Comparison of ENCODE assay signal across 9 cellular contexts in the genomic region with DNA sequence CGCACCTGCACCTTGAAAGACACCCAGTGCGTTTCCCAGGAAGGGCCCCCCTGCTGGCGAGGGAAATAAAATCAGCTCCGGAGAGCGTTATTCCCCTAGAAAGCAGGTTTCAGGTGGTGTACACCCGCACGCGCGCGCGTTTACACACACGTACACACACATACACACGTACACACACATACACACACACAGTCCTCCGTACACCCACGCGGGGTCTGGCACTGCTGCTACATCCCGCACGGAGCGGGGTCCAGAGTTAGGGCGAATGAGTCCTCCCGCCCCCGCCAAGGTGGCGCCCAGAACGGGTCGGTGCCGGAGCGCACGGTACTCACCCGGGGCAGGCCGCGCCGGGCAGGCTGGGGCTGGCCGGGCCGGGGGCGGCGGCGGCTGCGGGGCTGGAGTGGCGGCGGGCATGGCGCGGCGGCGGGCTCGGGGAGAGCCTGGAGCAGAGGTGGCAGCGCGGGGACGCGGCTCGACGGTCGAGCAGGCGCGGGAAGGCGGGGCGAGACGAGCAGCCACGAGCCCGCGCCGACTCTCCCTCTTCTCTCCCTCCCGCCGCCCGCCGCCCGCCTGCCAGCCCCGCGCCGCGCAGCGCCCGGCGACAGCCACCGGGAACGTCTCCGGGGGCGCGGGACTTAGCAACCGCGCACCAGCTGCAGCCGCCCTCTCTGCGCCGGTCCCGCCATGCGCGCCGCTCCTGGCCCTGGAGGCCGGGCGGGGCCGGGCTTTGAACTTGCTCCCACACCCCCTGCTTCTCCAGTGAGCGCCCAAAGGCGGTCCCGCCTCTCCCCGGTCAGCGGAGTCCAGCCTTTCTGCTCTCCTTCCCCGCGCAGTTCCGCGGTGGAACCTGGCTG. TPM values are rescaled to one million over a fixed set of nuclear protein-coding genes. Genes with fewer than 3 reads are reported as not detected.
DNase-seq lines count a peak whose midpoint lies in the region; ATAC-seq, FAIRE-seq and TF ChIP-seq lines count a peak whose summit lies in the region.
"Had no signal": no experiment of that assay in that cellular context is flagged by ENCODE, and none has a peak within 500 bp of the region (broad histone marks: within the 10 kb centered on the region; RNA-seq: fewer than 3 reads in every experiment).

A gene with protein sequence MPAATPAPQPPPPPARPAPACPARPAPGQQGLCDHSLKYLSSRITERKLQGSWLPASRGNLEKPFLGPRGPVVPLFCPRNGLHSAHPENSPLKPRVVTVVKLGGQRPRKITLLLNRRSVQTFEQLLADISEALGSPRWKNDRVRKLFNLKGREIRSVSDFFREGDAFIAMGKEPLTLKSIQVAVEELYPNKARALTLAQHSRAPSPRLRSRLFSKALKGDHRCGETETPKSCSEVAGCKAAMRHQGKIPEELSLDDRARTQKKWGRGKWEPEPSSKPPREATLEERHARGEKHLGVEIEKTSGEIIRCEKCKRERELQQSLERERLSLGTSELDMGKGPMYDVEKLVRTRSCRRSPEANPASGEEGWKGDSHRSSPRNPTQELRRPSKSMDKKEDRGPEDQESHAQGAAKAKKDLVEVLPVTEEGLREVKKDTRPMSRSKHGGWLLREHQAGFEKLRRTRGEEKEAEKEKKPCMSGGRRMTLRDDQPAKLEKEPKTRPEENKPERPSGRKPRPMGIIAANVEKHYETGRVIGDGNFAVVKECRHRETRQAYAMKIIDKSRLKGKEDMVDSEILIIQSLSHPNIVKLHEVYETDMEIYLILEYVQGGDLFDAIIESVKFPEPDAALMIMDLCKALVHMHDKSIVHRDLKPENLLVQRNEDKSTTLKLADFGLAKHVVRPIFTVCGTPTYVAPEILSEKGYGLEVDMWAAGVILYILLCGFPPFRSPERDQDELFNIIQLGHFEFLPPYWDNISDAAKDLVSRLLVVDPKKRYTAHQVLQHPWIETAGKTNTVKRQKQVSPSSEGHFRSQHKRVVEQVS (minus strand): TSS at position 704 of the 854 bp plus-strand sequence. CDS start 290 bp downstream, at position 414.

- H3K4me1 Mint-ChIP-seq in CD8-positive, alpha-beta memory T cell: peaks cover 5 to 10% (median 7%) of the 10 kb centered on the region in 3 donors

- POLR2A ChIA-PET in CD8-positive, alpha-beta memory T cell (lab: Charles Lee): no interaction called here

- CTCF ChIA-PET in CD8-positive, alpha-beta memory T cell (lab: Charles Lee): no interaction called here

- H3K4me3 Mint-ChIP-seq in CD8-positive, alpha-beta memory T cell: peak within 1 kb of the TSS in 6 of 7 donors; percentile 19 to 74 (median 40)

- FAIRE-seq in pancreas (lab: Jason Lieb, UNC): no peak

- intact Hi-C loops in pancreas (cut with DNase I): no loop called here

- H3K27me3 Mint-ChIP-seq in CD8-positive, alpha-beta memory T cell: peaks cover 47 to 88% of the 10 kb centered on the region in 2 donors

- H3K27me3 ChIP-seq in CD8-positive, alpha-beta memory T cell (ENCODE audit: insufficient read depth, low read length, poor library complexity, severe bottlenecking): peaks cover 13% of the 10 kb centered on the region
- H3K27me3 ChIP-seq in pancreas: peaks cover 0 to 14% (median 0%) of the 10 kb centered on the region in 4 donors

- no peak within 1 kb of the TSS for H3K4me3 ChIP-seq in CD8-positive, alpha-beta memory T cell (ENCODE audit: low read length)
- peak within 1 kb of the TSS in 2 of 4 donors; percentile 17 to 33 for H3K4me3 ChIP-seq in pancreas

- no peaks in the 10 kb centered on the region for H3K9me3 Mint-ChIP-seq in CD8-positive, alpha-beta memory T cell

- no peaks in the 10 kb centered on the region for H3K36me3 Mint-ChIP-seq in CD8-positive, alpha-beta memory T cell

- 3% methylated on average over 60 to 99 of the region's 99 CpGs for WGBS in pancreas, 2 donors

- no peak for DNase-seq in CD8-positive, alpha-beta memory T cell
- DNase-seq in NCI-H2029 treated with DMSO at 0.1 percent for 48 hours (lab: John Stamatoyannopoulos, UW) (peak; percentile 7), pancreas (peak in 2 of 6 donors; percentile 60 to 62), EL (no peak), cerebellar cortex (ENCODE audit: low spot score) (no peak)

- no peak for TF ChIP-seq CTCF in pancreas (IDR thresholded peaks at IDR 0.05)

- H3K27ac ChIP-seq in CD8-positive, alpha-beta memory T cell (ENCODE audit: low read depth, low read length): no peak within 1 kb of the TSS
- H3K27ac ChIP-seq in pancreas: no peak within 1 kb of the TSS
- H3K27ac ChIP-seq: epithelial cell of prostate had no signal

- H3K36me3 ChIP-seq in CD8-positive, alpha-beta memory T cell (ENCODE audit: insufficient read depth, low read length): no peaks in the 10 kb centered on the region
- no peaks in the 10 kb centered on the region for H3K36me3 ChIP-seq in pancreas

- ATAC-seq in esophagus mucosa: peak; percentile 37
- ATAC-seq in pancreas: peak in 3 of 4 donors; percentile 18 to 41 (median 22)
- ATAC-seq in HG02885 (IDR thresholded peaks at IDR 0.05; ENCODE audit: poor library complexity, unreplicated experiment): no peak
- ATAC-seq in GM21528 (IDR thresholded peaks at IDR 0.05; ENCODE audit: low FRiP score, unreplicated experiment): no peak

- H3K9me3 ChIP-seq in CD8-positive, alpha-beta memory T cell (ENCODE audit: low read length): no peaks in the 10 kb centered on the region
- H3K9me3 ChIP-seq in pancreas: no peaks in the 10 kb centered on the region

- no peaks in the 10 kb centered on the region for H3K4me1 ChIP-seq in CD8-positive, alpha-beta memory T cell (ENCODE audit: insufficient read depth, low read length)
- H3K4me1 ChIP-seq in pancreas: no peaks in the 10 kb centered on the region

- H3K27ac Mint-ChIP-seq in CD8-positive, alpha-beta memory T cell: no peak within 1 kb of the TSS

RNA-seq across cellular contexts. Expression of the gene that starts here (rescaled TPM):
- total RNA-seq in CD8-positive, alpha-beta memory T cell: not detected
- polyA plus RNA-seq in CD8-positive, alpha-beta memory T cell: not detected
- total RNA-seq in esophagus mucosa (0.04 TPM), pancreas (under 1 TPM in 3 of 6 donors, not detected in 3; 0.06 to 0.16 (median 0.12) TPM)
- polyA plus RNA-seq in pancreas: under 1 TPM; 0.04 to 0.07 TPM

Comparison
In these comparisons a context has a peak if more than half of its experiments do, and no peak if none do; other contexts are left out.
1. Peak in ATAC-seq in esophagus mucosa; RNA of the gene not detected or under 1 TPM.
2. Peak in ATAC-seq in pancreas; RNA of the gene not detected or under 1 TPM.